In genomic region chr13:98584668-98585397, GRCh38 we compare ENCODE assay signal across 22 cellular contexts. TPM values are rescaled to one million over a fixed set of nuclear protein-coding genes. Genes with fewer than 3 reads are reported as not detected.
DNase-seq lines count a peak whose midpoint lies in the region; ATAC-seq and TF ChIP-seq lines count a peak whose summit lies in the region.
"Had no signal": no experiment of that assay in that cellular context is flagged by ENCODE, and none has a peak within 500 bp of the region (broad histone marks: within the 10 kb centered on the region; RNA-seq: fewer than 3 reads in every experiment).

No MANE protein-coding gene starts in this region.

- CTCF ChIA-PET in naive thymus-derived CD4-positive, alpha-beta T cell (lab: Charles Lee): interaction anchor here (1.3 kb wide), 1 partner anchor 68 kb away, joined by 3 read pairs; no protein-coding TSS in a partner anchor

- no peaks in the 10 kb centered on the region for H3K36me3 ChIP-seq in colonic mucosa
- no peaks in the 10 kb centered on the region for H3K36me3 ChIP-seq in WERI-Rb-1
- no peaks in the 10 kb centered on the region for H3K36me3 ChIP-seq in naive thymus-derived CD4-positive, alpha-beta T cell (ENCODE audit: control insufficient read depth in 2 of 3, insufficient read depth in 3 of 3, low read length in 3 of 3)
- no peaks in the 10 kb centered on the region for H3K36me3 ChIP-seq in right atrium auricular region
- H3K36me3 ChIP-seq: lower lobe of right lung, uterus had no signal

- POLR2A ChIA-PET in naive thymus-derived CD4-positive, alpha-beta T cell (lab: Charles Lee): interaction anchor here (1.4 kb wide), 1 partner anchor 14 kb away, joined by 3 read pairs; no protein-coding TSS in a partner anchor

- DNase-seq in AG08395 (ENCODE audit: low spot score): peak; percentile 48
- DNase-seq in colonic mucosa: no peak
- no peak for DNase-seq in WERI-Rb-1
- DNase-seq in COLO668 (lab: John Stamatoyannopoulos, UW; ENCODE audit: unreplicated experiment): no peak
- DNase-seq in naive thymus-derived CD4-positive, alpha-beta T cell: no peak
- DNase-seq in right atrium auricular region (ENCODE audit: low spot score): no peak
- DNase-seq: activated CD4-positive, alpha-beta T cell treated with anti-CD3 and anti-CD28 coated beads for 36 hours; activated CD8-positive, alpha-beta memory T cell treated with anti-CD3 and anti-CD28 coated beads, Interleukin-2, amount 50 U/mL, for 4 hours; activated naive CD4-positive, alpha-beta T cell; cortex of kidney; erythroblast; head of caudate nucleus; IMR-90; lower lobe of right lung; natural killer cell; NCI-H187; SIG-M5; stimulated activated naive B cell treated with anti-CD40 and anti-IgM and Interleukin-4, amounts not matched to agents 10 μg/mL and 1 μg/mL and 100 μg/mL, for 72 hours; T-helper 9 cell; uterus had no signal

- peaks cover 7% of the 10 kb centered on the region for H3K9me3 Mint-ChIP-seq in nephron
- peaks cover 0 to 2% (median 0%) of the 10 kb centered on the region in 11 donors for H3K9me3 Mint-ChIP-seq in naive thymus-derived CD4-positive, alpha-beta T cell
- H3K9me3 Mint-ChIP-seq: natural killer cell; stimulated activated naive B cell treated with anti-CD40 and anti-IgM and Interleukin-4, amounts not matched to agents 10 μg/mL and 1 μg/mL and 100 μg/mL, for 72 hours had no signal

- H3K4me1 Mint-ChIP-seq in nephron: peaks cover 57% of the 10 kb centered on the region
- H3K4me1 Mint-ChIP-seq in naive thymus-derived CD4-positive, alpha-beta T cell: peaks cover 0 to 12% (median 4%) of the 10 kb centered on the region in 7 donors
- H3K4me1 Mint-ChIP-seq: natural killer cell had no signal

- peak overlapping the region in 1 of 2 donors; percentile 62 for H3K9ac ChIP-seq in colonic mucosa (ENCODE audit: low read depth in 2 of 2, low read length in 2 of 2)

- H3K4me3 Mint-ChIP-seq in nephron: peak overlapping the region in 1 of 3 experiments; percentile 34
- no peak overlapping the region for H3K4me3 Mint-ChIP-seq in naive thymus-derived CD4-positive, alpha-beta T cell
- H3K4me3 Mint-ChIP-seq: activated CD4-positive, alpha-beta T cell treated with anti-CD3 and anti-CD28 coated beads for 36 hours; natural killer cell; stimulated activated naive B cell treated with anti-CD40 and anti-IgM and Interleukin-4, amounts not matched to agents 10 μg/mL and 1 μg/mL and 100 μg/mL, for 72 hours had no signal

- no peak for ATAC-seq in naive thymus-derived CD4-positive, alpha-beta T cell
- ATAC-seq: activated CD4-positive, alpha-beta T cell treated with anti-CD3 and anti-CD28 coated beads for 36 hours; lower lobe of right lung; natural killer cell; stimulated activated naive B cell treated with anti-CD40 and anti-IgM and Interleukin-4, amounts not matched to agents 10 μg/mL and 1 μg/mL and 100 μg/mL, for 72 hours had no signal

- peaks cover 3% of the 10 kb centered on the region for H3K27me3 Mint-ChIP-seq in nephron (ENCODE audit: low read depth)
- H3K27me3 Mint-ChIP-seq in naive thymus-derived CD4-positive, alpha-beta T cell: no peaks in the 10 kb centered on the region
- H3K27me3 Mint-ChIP-seq: activated CD4-positive, alpha-beta T cell treated with anti-CD3 and anti-CD28 coated beads for 36 hours; stimulated activated naive B cell treated with anti-CD40 and anti-IgM and Interleukin-4, amounts not matched to agents 10 μg/mL and 1 μg/mL and 100 μg/mL, for 72 hours had no signal

- H3K27me3 ChIP-seq in colonic mucosa (no peaks in the 10 kb centered on the region), WERI-Rb-1 (ENCODE audit: insufficient read depth, low read depth, severe bottlenecking) (no peaks in the 10 kb centered on the region), right atrium auricular region (no peaks in the 10 kb centered on the region)
- H3K27me3 ChIP-seq in naive thymus-derived CD4-positive, alpha-beta T cell (ENCODE audit: control insufficient read depth in 2 of 2, insufficient read depth in 2 of 2, low read length in 2 of 2): no peaks in the 10 kb centered on the region
- H3K27me3 ChIP-seq: uterus had no signal

- TF ChIP-seq CTCF in colonic mucosa (IDR thresholded peaks at IDR 0.05) (no peak), nephron (IDR thresholded peaks at IDR 0.05; ENCODE audit: unreplicated experiment in 3 of 3) (no peak), WERI-Rb-1 (IDR thresholded peaks at IDR 0.05; ENCODE audit: low read depth, low read length) (no peak), right atrium auricular region (IDR thresholded peaks at IDR 0.05) (no peak)

- peak overlapping the region; percentile 39 to 41 (median 41) for H3K27ac Mint-ChIP-seq in nephron
- peak overlapping the region in 1 of 9 donors; percentile 87 for H3K27ac Mint-ChIP-seq in naive thymus-derived CD4-positive, alpha-beta T cell
- H3K27ac Mint-ChIP-seq: activated CD4-positive, alpha-beta T cell treated with anti-CD3 and anti-CD28 coated beads for 36 hours; natural killer cell; stimulated activated naive B cell treated with anti-CD40 and anti-IgM and Interleukin-4, amounts not matched to agents 10 μg/mL and 1 μg/mL and 100 μg/mL, for 72 hours had no signal

- H3K36me3 Mint-ChIP-seq in nephron (ENCODE audit: low read depth): peaks cover 2% of the 10 kb centered on the region
- peaks cover 0 to 4% (median 2%) of the 10 kb centered on the region in 5 donors for H3K36me3 Mint-ChIP-seq in naive thymus-derived CD4-positive, alpha-beta T cell
- H3K36me3 Mint-ChIP-seq: natural killer cell had no signal

- TF ChIP-seq RAD21 in Ishikawa (IDR thresholded peaks at IDR 0.05; ENCODE audit: low read depth): no peak

- intact Hi-C loops in colonic mucosa (cut with DNase I): loop anchor here (5.0 kb wide), 1 partner anchor 67 kb away; no protein-coding TSS in a partner anchor
- intact Hi-C loops in naive thymus-derived CD4-positive, alpha-beta T cell (cut with micrococcal nuclease): no loop called here

- TF ChIP-seq EP300 in Ishikawa (IDR thresholded peaks at IDR 0.05; ENCODE audit: borderline replicate concordance): peak; percentile 31; the same call in 1 of the 2 replicates

- H3K4me1 ChIP-seq in colonic mucosa: no peaks in the 10 kb centered on the region
- H3K4me1 ChIP-seq in naive thymus-derived CD4-positive, alpha-beta T cell (ENCODE audit: control insufficient read depth in 2 of 2, insufficient read depth in 2 of 2, low read length in 2 of 2): no peaks in the 10 kb centered on the region
- peaks cover 0 to 25% of the 10 kb centered on the region in 2 donors for H3K4me1 ChIP-seq in right atrium auricular region
- H3K4me1 ChIP-seq: uterus had no signal

- H3K27ac ChIP-seq in colonic mucosa (peak overlapping the region; percentile 64), WERI-Rb-1 (no peak overlapping the region), right atrium auricular region (no peak overlapping the region)
- H3K27ac ChIP-seq in naive thymus-derived CD4-positive, alpha-beta T cell (ENCODE audit: low read depth, low read length): no peak overlapping the region
- H3K27ac ChIP-seq: lower lobe of right lung, uterus had no signal

- H3K9me3 ChIP-seq in colonic mucosa (no peaks in the 10 kb centered on the region), WERI-Rb-1 (ENCODE audit: severe bottlenecking) (no peaks in the 10 kb centered on the region), right atrium auricular region (no peaks in the 10 kb centered on the region)
- no peaks in the 10 kb centered on the region for H3K9me3 ChIP-seq in naive thymus-derived CD4-positive, alpha-beta T cell (ENCODE audit: control insufficient read depth in 2 of 3, low read length in 3 of 3)
- H3K9me3 ChIP-seq: lower lobe of right lung, uterus had no signal

- H3K4me3 ChIP-seq in colonic mucosa (no peak overlapping the region), WERI-Rb-1 (ENCODE audit: low read depth, low read length) (no peak overlapping the region), right atrium auricular region (no peak overlapping the region)
- no peak overlapping the region for H3K4me3 ChIP-seq in naive thymus-derived CD4-positive, alpha-beta T cell (ENCODE audit: low read length)
- H3K4me3 ChIP-seq: lower lobe of right lung, uterus had no signal

TF ChIP-seq in Ishikawa, 13 proteins besides CTCF, POLR2A, EP300 and RAD21:
- TF ChIP-seq TEAD4 (IDR thresholded peaks at IDR 0.05) (peak; percentile 63; the same call in 1 of the 2 replicates), EGR1 (IDR thresholded peaks at IDR 0.05) (no peak), NFIC (IDR thresholded peaks at IDR 0.05) (peak; percentile 78), ZBTB7A (IDR thresholded peaks at IDR 0.05; ENCODE audit: low read depth) (no peak), MAX (IDR thresholded peaks at IDR 0.05) (peak; percentile 48; the same call in 1 of the 2 replicates), TCF12 (IDR thresholded peaks at IDR 0.05; ENCODE audit: low read depth) (peak; percentile 50; the same call in 1 of the 2 replicates), FOXM1 (IDR thresholded peaks at IDR 0.05; ENCODE audit: borderline replicate concordance, low read depth) (no peak), CEBPB (IDR thresholded peaks at IDR 0.05) (no peak), CREB1 (IDR thresholded peaks at IDR 0.05; ENCODE audit: low read depth) (no peak), YY1 (IDR thresholded peaks at IDR 0.05; ENCODE audit: low read depth) (0 out of 2 replicates have a peak, but pooled peaks have one; percentile 38)

RNA-seq across cellular contexts. Expression of gene STK24, which starts 7.9 kb away (rescaled TPM):
- 100 to 1,000 TPM; 160 to 206 TPM for total RNA-seq in colonic mucosa
- total RNA-seq in naive thymus-derived CD4-positive, alpha-beta T cell: 100 to 1,000 TPM in 3 of 5 experiments, 10 to 100 TPM in 2; 90.1 to 148 (median 121) TPM
- polyA plus RNA-seq in naive thymus-derived CD4-positive, alpha-beta T cell: 10 to 100 TPM; 29.8 to 44.4 TPM
- total RNA-seq in right atrium auricular region: 10 to 100 TPM; 55.8 to 63.2 TPM
